In genomic region chr7:92427193-92427592, GRCh38 we compare ENCODE assay signal across 42 cellular contexts. TPM values are rescaled to one million over a fixed set of nuclear protein-coding genes. Genes with fewer than 3 reads are reported as not detected.
"Had no signal": no experiment of that assay in that cellular context is flagged by ENCODE, and none has a peak within 500 bp of the region (broad histone marks: within the 10 kb centered on the region; RNA-seq: fewer than 3 reads in every experiment).

No MANE protein-coding gene starts in this region.

- H3K9me3 Mint-ChIP-seq: activated CD4-positive, alpha-beta T cell treated with anti-CD3 and anti-CD28 coated beads, Interleukin-2, amount 10 ng/mL, durations not matched to agents 7 days and 5 days; activated CD8-positive, alpha-beta T cell treated with anti-CD3 and anti-CD28 coated beads for 36 hours; activated naive CD4-positive, alpha-beta T cell treated with anti-CD3 and anti-CD28 coated beads for 36 hours; activated naive CD4-positive, alpha-beta T cell treated with anti-CD3 and anti-CD28 coated beads, Interleukin-2, amount 50 U/mL, for 72 hours; activated naive CD8-positive, alpha-beta T cell treated with anti-CD3 and anti-CD28 coated beads for 36 hours; activated T-cell treated with anti-CD3 and anti-CD28 coated beads, Interleukin-2, amount 50 U/mL, for 4 hours; activated T-cell treated with anti-CD3 and anti-CD28 coated beads, Interleukin-2, amount 50 U/mL, for 72 hours; activated T-helper 1 cell treated with anti-CD3 and anti-CD28 coated beads, Interleukin-12 subunit alpha, Interleukin-12 subunit beta, Interleukin-2, Interleukin-4 antibody, amounts not matched to agents 30 ng/mL and 10 ng/mL and 1 ng/mL, durations not matched to agents 14 hours and 24 hours and 36 hours; activated T-helper 17 cell treated with anti-CD3 and anti-CD28 coated beads, Interleukin-2, amount 50 U/mL, for 72 hours; brain; central memory CD8-positive, alpha-beta T cell; T-cell; T-helper 2 cell treated with Interferon-gamma antibody and Interleukin-4, amounts not matched to agents 5 μg/mL and 100 μg/mL, for 36 hours; WTC11 had no signal

- H3K27me3 ChIP-seq: ascending aorta, cardiac muscle cell had no signal

- H3K4me3 ChIP-seq: ascending aorta, cardiac muscle cell had no signal

- H3K27ac Mint-ChIP-seq: activated CD4-positive, alpha-beta T cell treated with anti-CD3 and anti-CD28 coated beads for 36 hours; activated CD4-positive, alpha-beta T cell treated with anti-CD3 and anti-CD28 coated beads, Interleukin-2, amount 10 ng/mL, durations not matched to agents 7 days and 5 days; activated CD8-positive, alpha-beta T cell treated with anti-CD3 and anti-CD28 coated beads for 36 hours; activated naive CD4-positive, alpha-beta T cell treated with anti-CD3 and anti-CD28 coated beads for 36 hours; activated naive CD4-positive, alpha-beta T cell treated with anti-CD3 and anti-CD28 coated beads, Interleukin-2, amount 50 U/mL, for 72 hours; activated naive CD8-positive, alpha-beta T cell treated with anti-CD3 and anti-CD28 coated beads for 36 hours; activated T-cell treated with anti-CD3 and anti-CD28 coated beads, Interleukin-2, amount 50 U/mL, for 72 hours; activated T-helper 1 cell treated with anti-CD3 and anti-CD28 coated beads, Interleukin-12 subunit alpha, Interleukin-12 subunit beta, Interleukin-2, Interleukin-4 antibody, amounts not matched to agents 30 ng/mL and 10 ng/mL and 1 ng/mL, durations not matched to agents 14 hours and 24 hours and 36 hours; activated T-helper 17 cell treated with anti-CD3 and anti-CD28 coated beads, Interleukin-2, amount 50 U/mL, for 72 hours; brain; T-cell; T-helper 2 cell treated with Interferon-gamma antibody and Interleukin-4, amounts not matched to agents 5 μg/mL and 100 μg/mL, for 36 hours; WTC11 had no signal

- FAIRE-seq: bronchial epithelial cell, TTC549 had no signal

- ATAC-seq: activated CD4-positive, alpha-beta T cell treated with anti-CD3 and anti-CD28 coated beads for 36 hours; activated CD4-positive, CD25-positive, alpha-beta regulatory T cell treated with anti-CD3 and anti-CD28 coated beads, Interleukin-2, amount 50 U/mL, for 24 hours; activated CD8-positive, alpha-beta T cell treated with anti-CD3 and anti-CD28 coated beads for 36 hours; activated naive CD4-positive, alpha-beta T cell treated with anti-CD3 and anti-CD28 coated beads, Interleukin-2, amount 50 U/mL, for 72 hours; activated T-cell treated with anti-CD3 and anti-CD28 coated beads, Interleukin-2, amount 50 U/mL, for 4 hours; activated T-cell treated with anti-CD3 and anti-CD28 coated beads, Interleukin-2, amount 50 U/mL, for 72 hours; activated T-helper 17 cell treated with anti-CD3 and anti-CD28 coated beads, Interleukin-2, amount 50 U/mL, for 72 hours; T-cell; WTC11 had no signal

- H3K36me3 ChIP-seq: ascending aorta, cardiac muscle cell, WERI-Rb-1 had no signal

- H3K36me3 Mint-ChIP-seq: activated naive CD4-positive, alpha-beta T cell treated with anti-CD3 and anti-CD28 coated beads, Interleukin-2, amount 50 U/mL, for 72 hours; activated naive CD8-positive, alpha-beta T cell treated with anti-CD3 and anti-CD28 coated beads for 36 hours; brain; T-cell; WTC11 had no signal

- H3K4me3 Mint-ChIP-seq: activated CD4-positive, alpha-beta T cell treated with anti-CD3 and anti-CD28 coated beads for 36 hours; activated CD4-positive, alpha-beta T cell treated with anti-CD3 and anti-CD28 coated beads, Interleukin-2, amount 10 ng/mL, durations not matched to agents 7 days and 5 days; activated CD8-positive, alpha-beta T cell treated with anti-CD3 and anti-CD28 coated beads for 36 hours; activated naive CD4-positive, alpha-beta T cell treated with anti-CD3 and anti-CD28 coated beads for 36 hours; activated naive CD8-positive, alpha-beta T cell treated with anti-CD3 and anti-CD28 coated beads for 36 hours; activated T-cell treated with anti-CD3 and anti-CD28 coated beads, Interleukin-2, amount 50 U/mL, for 4 hours; activated T-cell treated with anti-CD3 and anti-CD28 coated beads, Interleukin-2, amount 50 U/mL, for 72 hours; activated T-helper 1 cell treated with anti-CD3 and anti-CD28 coated beads, Interleukin-12 subunit alpha, Interleukin-12 subunit beta, Interleukin-2, Interleukin-4 antibody, amounts not matched to agents 30 ng/mL and 10 ng/mL and 1 ng/mL, durations not matched to agents 14 hours and 24 hours and 36 hours; activated T-helper 17 cell treated with anti-CD3 and anti-CD28 coated beads, Interleukin-2, amount 50 U/mL, for 72 hours; brain; central memory CD8-positive, alpha-beta T cell; T-cell; T-helper 2 cell treated with Interferon-gamma antibody and Interleukin-4, amounts not matched to agents 5 μg/mL and 100 μg/mL, for 36 hours; WTC11 had no signal

- H3K4me1 ChIP-seq: ascending aorta had no signal

- DNase-seq: activated CD4-positive, alpha-beta T cell treated with anti-CD3 and anti-CD28 coated beads for 1 hour; activated CD4-positive, alpha-beta T cell treated with anti-CD3 and anti-CD28 coated beads for 36 hours; activated CD4-positive, alpha-beta T cell treated with anti-CD3 and anti-CD28 coated beads for 48 hours; activated CD4-positive, alpha-beta T cell treated with anti-CD3 and anti-CD28 coated beads, Interleukin-2, amount 10 ng/mL, durations not matched to agents 7 days and 5 days; activated CD4-positive, alpha-beta T cell treated with anti-CD3 and anti-CD28 coated beads, Interleukin-2, amount 50 U/mL, for 48 hours; activated CD4-positive, CD25-positive, alpha-beta regulatory T cell; activated CD8-positive, alpha-beta memory T cell treated with anti-CD3 and anti-CD28 coated beads, Interleukin-2, amount 50 U/mL, for 4 hours; activated CD8-positive, alpha-beta T cell treated with anti-CD3 and anti-CD28 coated beads for 36 hours; activated effector memory CD4-positive, alpha-beta T cell treated with anti-CD3 and anti-CD28 coated beads, Interleukin-2, amount 50 U/mL, for 16 hours; activated gamma-delta T cell treated with Interleukin-2 at 50 U/mL for 16 hours; activated naive CD4-positive, alpha-beta T cell; activated naive CD4-positive, alpha-beta T cell treated with anti-CD3 and anti-CD28 coated beads for 36 hours; activated naive CD4-positive, alpha-beta T cell treated with anti-CD3 and anti-CD28 coated beads, Interleukin-2, amount 50 U/mL, for 16 hours; activated naive CD8-positive, alpha-beta T cell treated with anti-CD3 and anti-CD28 coated beads for 36 hours; activated T-cell treated with anti-CD3 and anti-CD28 coated beads for 4 hours; activated T-cell treated with anti-CD3 and anti-CD28 coated beads, Interleukin-2, amount 50 U/mL, for 1 hour; activated T-cell treated with anti-CD3 and anti-CD28 coated beads, Interleukin-2, amount 50 U/mL, for 4 hours; activated T-cell treated with anti-CD3 and anti-CD28 coated beads, Interleukin-2, amount 50 U/mL, for 72 hours; amygdala; anterior cingulate cortex; caudate nucleus; cerebellar nuclear complex; T-cell; T-helper 2 cell; T-helper 9 cell; WERI-Rb-1 had no signal

- H3K27me3 Mint-ChIP-seq: central memory CD8-positive, alpha-beta T cell had no signal

- H3K9me3 ChIP-seq: ascending aorta had no signal

- H3K27ac ChIP-seq: ascending aorta, cardiac muscle cell, WERI-Rb-1 had no signal

RNA-seq across cellular contexts. Expression of gene ERVW-1, which starts 50.6 kb away (rescaled TPM):
- total RNA-seq: activated CD4-positive, alpha-beta T cell treated with anti-CD3 and anti-CD28 coated beads for 36 hours; activated CD4-positive, alpha-beta T cell treated with anti-CD3 and anti-CD28 coated beads, Interleukin-2, amount 10 ng/mL, durations not matched to agents 7 days and 5 days; activated CD8-positive, alpha-beta memory T cell treated with anti-CD3 and anti-CD28 coated beads for 36 hours; activated CD8-positive, alpha-beta T cell treated with anti-CD3 and anti-CD28 coated beads for 36 hours; activated naive CD4-positive, alpha-beta T cell treated with anti-CD3 and anti-CD28 coated beads for 36 hours; activated naive CD8-positive, alpha-beta T cell treated with anti-CD3 and anti-CD28 coated beads for 36 hours; activated T-cell treated with anti-CD3 and anti-CD28 coated beads, Interleukin-2, amount 50 U/mL, for 4 hours; activated T-cell treated with anti-CD3 and anti-CD28 coated beads, Interleukin-2, amount 50 U/mL, for 72 hours; activated T-helper 1 cell treated with anti-CD3 and anti-CD28 coated beads, Interleukin-12 subunit alpha, Interleukin-12 subunit beta, Interleukin-2, Interleukin-4 antibody, amounts not matched to agents 30 ng/mL and 10 ng/mL and 1 ng/mL, durations not matched to agents 14 hours and 24 hours and 36 hours; activated T-helper 17 cell treated with anti-CD3 and anti-CD28 coated beads, Interleukin-2, amount 50 U/mL, for 72 hours; ascending aorta; bronchial epithelial cell; cardiac muscle cell; chondrocyte; T-helper 1 cell treated with Interleukin-12 subunit alpha and Interleukin-12 subunit beta and Interleukin-4 antibody, amounts not matched to agents 30 ng/mL and 1 ng/mL, for 36 hours had no signal
- polyA plus RNA-seq: adipose tissue, cardiac muscle cell had no signal
